25 cellular contexts compared by ENCODE assay signal in the genomic region with DNA sequence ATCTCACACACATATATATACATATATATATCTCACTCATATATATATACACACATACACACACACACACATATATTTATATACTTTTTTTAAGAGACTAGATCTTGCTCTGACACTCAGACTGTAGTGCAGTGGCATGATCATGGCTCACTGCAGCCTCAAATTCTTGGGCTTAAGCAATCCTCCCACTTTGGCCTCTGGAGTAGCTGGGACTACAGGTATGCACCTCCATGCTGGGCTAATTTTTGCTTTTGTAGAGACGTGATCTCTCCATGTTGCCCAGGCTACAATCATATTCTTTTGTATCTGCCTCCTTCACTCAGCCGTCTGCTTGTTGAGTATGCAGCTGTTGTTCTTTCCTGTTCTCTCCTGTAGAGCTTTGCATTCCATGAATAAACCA.
"Had no signal": no experiment of that assay in that cellular context is flagged by ENCODE, and none has a peak within 500 bp of the region (broad histone marks: within the 10 kb centered on the region; RNA-seq: fewer than 3 reads in every experiment).

No MANE protein-coding gene starts in this region.

- H3K27ac ChIP-seq: left ventricle myocardium inferior, pancreas, prostate gland, sigmoid colon, spleen, tibial nerve, upper lobe of left lung, vagina had no signal

- DNase-seq: hypothalamus; islet precursor cell; left ventricle myocardium inferior; mesendoderm; naive thymus-derived CD4-positive, alpha-beta T cell; nucleus accumbens; pancreas; posterior cingulate gyrus; retina; right cardiac atrium; sigmoid colon; small intestine; spleen; stimulated activated CD4-positive, alpha-beta T cell treated with anti-CD3 and anti-CD28 coated beads, Interleukin-4, amount 100 ng/mL, for 24 hours; stimulated activated naive CD4-positive, alpha-beta T cell; substantia nigra; upper lobe of left lung had no signal

- H3K27ac Mint-ChIP-seq: mesothelial cell of epicardium; stimulated activated effector memory CD8-positive, alpha-beta T cell treated with anti-CD3 and anti-CD28 coated beads, Interleukin-12 subunit alpha, Interleukin-12 subunit beta, amount 100 ng/mL, for 72 hours; stimulated activated naive CD8-positive, alpha-beta T cell treated with anti-CD3 and anti-CD28 coated beads, Interleukin-15, Interleukin-2, amounts not matched to agents 100 ng/mL and 50 ng/mL, for 24 hours had no signal

- H3K36me3 Mint-ChIP-seq: mesothelial cell of epicardium; naive thymus-derived CD4-positive, alpha-beta T cell; natural killer cell treated with Interleukin-12 subunit alpha and Interleukin-12 subunit beta and Interleukin-15 and Interleukin-18, amount 100 ng/mL, for 72 hours had no signal

- H3K4me3 ChIP-seq: left ventricle myocardium inferior, lung, pancreas, prostate gland, sigmoid colon, spleen, tibial nerve, upper lobe of left lung, vagina had no signal

- H3K27me3 Mint-ChIP-seq: naive thymus-derived CD4-positive, alpha-beta T cell; stimulated activated naive CD8-positive, alpha-beta T cell treated with anti-CD3 and anti-CD28 coated beads, Interleukin-15, Interleukin-2, amounts not matched to agents 100 ng/mL and 50 ng/mL, for 24 hours had no signal

- H3K27me3 ChIP-seq: pancreas, sigmoid colon, spleen, tibial nerve, upper lobe of left lung, vagina had no signal

- H3K9me3 ChIP-seq: left ventricle myocardium inferior, pancreas, prostate gland, sigmoid colon, spleen, tibial nerve, upper lobe of left lung, vagina had no signal

- ATAC-seq: naive thymus-derived CD4-positive, alpha-beta T cell; natural killer cell treated with Interleukin-12 subunit alpha and Interleukin-12 subunit beta and Interleukin-15 and Interleukin-18, amount 100 ng/mL, for 72 hours; right cardiac atrium; stimulated activated effector memory CD8-positive, alpha-beta T cell treated with anti-CD3 and anti-CD28 coated beads, Interleukin-12 subunit alpha, Interleukin-12 subunit beta, amount 100 ng/mL, for 72 hours had no signal

- H3K4me1 Mint-ChIP-seq: mesothelial cell of epicardium had no signal

- H3K36me3 ChIP-seq: left ventricle myocardium inferior, pancreas, prostate gland, sigmoid colon, spleen, tibial nerve, upper lobe of left lung, vagina had no signal

- H3K9me3 Mint-ChIP-seq: mesothelial cell of epicardium; naive thymus-derived CD4-positive, alpha-beta T cell; natural killer cell treated with Interleukin-12 subunit alpha and Interleukin-12 subunit beta and Interleukin-15 and Interleukin-18, amount 100 ng/mL, for 72 hours; stimulated activated effector memory CD8-positive, alpha-beta T cell treated with anti-CD3 and anti-CD28 coated beads, Interleukin-12 subunit alpha, Interleukin-12 subunit beta, amount 100 ng/mL, for 72 hours; stimulated activated naive CD8-positive, alpha-beta T cell treated with anti-CD3 and anti-CD28 coated beads, Interleukin-15, Interleukin-2, amounts not matched to agents 100 ng/mL and 50 ng/mL, for 24 hours had no signal

- H3K4me1 ChIP-seq: left ventricle myocardium inferior, pancreas, prostate gland, sigmoid colon, tibial nerve, vagina had no signal

- H3K4me3 Mint-ChIP-seq: mesothelial cell of epicardium; naive thymus-derived CD4-positive, alpha-beta T cell; stimulated activated effector memory CD8-positive, alpha-beta T cell treated with anti-CD3 and anti-CD28 coated beads, Interleukin-12 subunit alpha, Interleukin-12 subunit beta, amount 100 ng/mL, for 72 hours; stimulated activated naive CD8-positive, alpha-beta T cell treated with anti-CD3 and anti-CD28 coated beads, Interleukin-15, Interleukin-2, amounts not matched to agents 100 ng/mL and 50 ng/mL, for 24 hours had no signal
